ENCODE assay signal across 27 cellular contexts in the genomic region with DNA sequence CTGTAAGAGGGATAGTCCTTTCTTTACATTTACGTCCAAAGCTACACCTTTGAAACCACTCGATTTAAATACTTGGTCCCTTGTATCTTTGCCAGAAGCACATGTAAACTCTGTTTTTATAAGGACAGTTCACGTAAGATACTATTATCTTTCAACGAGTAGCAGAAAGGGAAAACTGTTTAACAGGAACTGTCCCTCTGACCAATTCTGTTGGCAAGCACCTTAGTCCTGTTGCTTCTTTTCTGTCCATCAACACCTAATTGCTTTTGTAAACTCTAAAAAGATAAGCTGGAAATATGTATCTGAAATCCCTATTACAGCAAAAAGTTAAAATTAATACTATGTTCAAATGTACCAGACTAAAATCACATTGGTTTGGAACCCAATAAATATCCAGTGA.
"Had no signal": no experiment of that assay in that cellular context is flagged by ENCODE, and none has a peak within 500 bp of the region (broad histone marks: within the 10 kb centered on the region; RNA-seq: fewer than 3 reads in every experiment).

No MANE protein-coding gene starts in this region.

- FAIRE-seq: urothelium cell line had no signal

- H3K4me3 ChIP-seq: stomach, suprapubic skin, testis, thoracic aorta, thyroid gland, tibial artery, tibial nerve, transverse colon, upper lobe of left lung, upper lobe of right lung, uterus, vagina had no signal

- H3K27ac ChIP-seq: stomach, suprapubic skin, testis, thoracic aorta, thyroid gland, tibial artery, tibial nerve, transverse colon, upper lobe of left lung, upper lobe of right lung, uterus, vagina had no signal

- H3K4me1 ChIP-seq: stomach, suprapubic skin, testis, thyroid gland, tibial artery, tibial nerve, transverse colon, upper lobe of left lung, upper lobe of right lung, uterus, vagina had no signal

- H3K9me3 ChIP-seq: stomach, suprapubic skin, testis, thoracic aorta, thyroid gland, tibial artery, tibial nerve, transverse colon, upper lobe of left lung, upper lobe of right lung, uterus, vagina had no signal

- DNase-seq: stimulated activated CD4-positive, alpha-beta T cell treated with anti-CD3 and anti-CD28 coated beads, Interleukin-2, amount 100 ng/mL, for 48 hours; stimulated activated CD4-positive, alpha-beta T cell treated with anti-CD3 and anti-CD28 coated beads, Interleukin-4, amount 100 ng/mL, for 1 hour; stimulated activated CD4-positive, alpha-beta T cell treated with anti-CD3 and anti-CD28 coated beads, Interleukin-4, amount 100 ng/mL, for 24 hours; stimulated activated CD4-positive, alpha-beta T cell treated with anti-CD3 and anti-CD28 coated beads, Interleukin-4, amount 100 ng/mL, for 4 hours; stimulated activated CD8-positive, alpha-beta memory T cell treated with anti-CD3 and anti-CD28 coated beads, Interleukin-4, amount 100 ng/mL, for 48 hours; stimulated activated naive B cell treated with anti-CD40 and anti-IgM and Interleukin-4, amounts not matched to agents 10 μg/mL and 1 μg/mL and 100 μg/mL, for 72 hours; stimulated activated naive CD4-positive, alpha-beta T cell; stimulated activated naive CD4-positive, alpha-beta T cell treated with Interleukin-2 at 50 U/mL for 16 hours; stimulated activated naive CD8-positive, alpha-beta T cell treated with anti-CD3 and anti-CD28 coated beads, Interleukin-15, amount 100 ng/mL, for 72 hours; stimulated activated naive CD8-positive, alpha-beta T cell treated with anti-CD3 and anti-CD28 coated beads, Interleukin-15, Interleukin-2, amounts not matched to agents 100 U/mL and 50 U/mL, for 24 hours; stomach; substantia nigra; testis; thyroid gland; tibial artery; transverse colon; trophoblast cell; upper lobe of left lung; upper lobe of right lung; uterus had no signal

- ATAC-seq: stimulated activated effector memory CD8-positive, alpha-beta T cell treated with anti-CD3 and anti-CD28 coated beads, Interleukin-12 subunit alpha, Interleukin-12 subunit beta, amount 100 ng/mL, for 72 hours; stimulated activated memory B cell treated with anti-CD40 and anti-IgM and Interleukin-4, amounts not matched to agents 10 μg/mL and 1 μg/mL and 100 μg/mL, for 72 hours; stimulated activated naive B cell treated with anti-CD40 and anti-IgM and Interleukin-4, amounts not matched to agents 10 μg/mL and 1 μg/mL and 100 μg/mL, for 72 hours; stimulated activated naive CD8-positive, alpha-beta T cell treated with anti-CD3 and anti-CD28 coated beads, Interleukin-15, amount 100 ng/mL, for 72 hours; stimulated activated naive CD8-positive, alpha-beta T cell treated with anti-CD3 and anti-CD28 coated beads, Interleukin-15, Interleukin-2, amounts not matched to agents 100 U/mL and 50 U/mL, for 24 hours; upper lobe of right lung had no signal
